ENCODE assay signal across 20 cellular contexts in genomic region chr11:115716577-115717214, GRCh38.
DNase-seq lines count a peak whose midpoint lies in the region; ATAC-seq, FAIRE-seq and TF ChIP-seq lines count a peak whose summit lies in the region.
"Had no signal": no experiment of that assay in that cellular context is flagged by ENCODE, and none has a peak within 500 bp of the region (broad histone marks: within the 10 kb centered on the region; RNA-seq: fewer than 3 reads in every experiment).

No MANE protein-coding gene starts in this region.

- 17 to 31% methylated on average over 14 to 21 of the region's 21 CpGs for WGBS in testis, 2 donors

- H3K27ac ChIP-seq in left lung (peak overlapping the region in 1 of 2 donors; percentile 42), testis (no peak overlapping the region)
- H3K27ac ChIP-seq in effector memory CD4-positive, alpha-beta T cell (ENCODE audit: insufficient read depth, low read length, poor library complexity, severe bottlenecking) = no peak overlapping the region
- H3K27ac ChIP-seq: body of pancreas, parathyroid adenoma, upper lobe of right lung had no signal

- TF ChIP-seq POLR2A in testis (IDR thresholded peaks at IDR 0.05) = no peak

- H3K9me3 ChIP-seq in left lung = no peaks in the 10 kb centered on the region
- no peaks in the 10 kb centered on the region for H3K9me3 ChIP-seq in testis
- H3K9me3 ChIP-seq in effector memory CD4-positive, alpha-beta T cell (ENCODE audit: control insufficient read depth, low read length) = no peaks in the 10 kb centered on the region
- H3K9me3 ChIP-seq: body of pancreas, upper lobe of right lung had no signal

- ATAC-seq in left lung = peak; percentile 41
- ATAC-seq: body of pancreas, upper lobe of right lung had no signal

- H3K27me3 ChIP-seq in left lung (peaks cover 0 to 7% of the 10 kb centered on the region in 2 donors), testis (no peaks in the 10 kb centered on the region)
- H3K27me3 ChIP-seq in effector memory CD4-positive, alpha-beta T cell (replicated peaks; ENCODE audit: control insufficient read depth, insufficient read depth, low read length, poor library complexity, severe bottlenecking) = no peaks in the 10 kb centered on the region
- H3K27me3 ChIP-seq: body of pancreas, hepatocyte had no signal

- H3K4me1 ChIP-seq in left lung (peaks cover 0 to 14% of the 10 kb centered on the region in 2 donors), testis (peaks cover 10% of the 10 kb centered on the region)
- H3K4me1 ChIP-seq in effector memory CD4-positive, alpha-beta T cell (ENCODE audit: control insufficient read depth, insufficient read depth, low read length, poor library complexity, severe bottlenecking) = no peaks in the 10 kb centered on the region
- H3K4me1 ChIP-seq: body of pancreas, parathyroid adenoma, upper lobe of right lung had no signal

- FAIRE-seq in GM19239 (lab: Jason Lieb, UNC) = no peak
- FAIRE-seq in D721Med (lab: Jason Lieb, UNC) = no peak

- H3K4me3 ChIP-seq in WI38 (ENCODE audit: low read depth, low read length) (peak overlapping the region; percentile 29), left lung (no peak overlapping the region), testis (peak overlapping the region; percentile 1 to 2)
- H3K4me3 ChIP-seq in effector memory CD4-positive, alpha-beta T cell (ENCODE audit: insufficient read depth, low read depth, low read length, poor library complexity, severe bottlenecking) = no peak overlapping the region
- H3K4me3 ChIP-seq: body of pancreas, hepatocyte, upper lobe of right lung had no signal

- H3K36me3 ChIP-seq in left lung (no peaks in the 10 kb centered on the region), testis (ENCODE audit: low read depth, missing control alignments) (no peaks in the 10 kb centered on the region)
- no peaks in the 10 kb centered on the region for H3K36me3 ChIP-seq in effector memory CD4-positive, alpha-beta T cell (ENCODE audit: control insufficient read depth, insufficient read depth, low read length)
- H3K36me3 ChIP-seq: upper lobe of right lung had no signal

- TF ChIP-seq CTCF in WI38 (IDR thresholded peaks at IDR 0.05; ENCODE audit: low read depth, low read length) = no peak
- no peak for TF ChIP-seq CTCF in left lung (IDR thresholded peaks at IDR 0.05)
- no peak for TF ChIP-seq CTCF in testis (IDR thresholded peaks at IDR 0.05)
- no peak for TF ChIP-seq CTCF in D721Med (IDR thresholded peaks at IDR 0.05; ENCODE audit: insufficient read depth, missing control alignments)

- intact Hi-C loops in left lung (cut with DNase I) (no loop called here), testis (cut with DNase I; ENCODE audit: low total_unique reads) (no loop called here)

- DNase-seq in NCI-H345 (lab: John Stamatoyannopoulos, UW) (peak; percentile 42), NCI-H345 treated with DMSO at 0.1 percent for 48 hours (lab: John Stamatoyannopoulos, UW; ENCODE audit: unreplicated experiment) (no peak), left lung (peak in 1 of 2 donors; percentile 52), testis (peak; percentile 42), GM19239 (ENCODE audit: insufficient read length, low spot score) (no peak), D721Med (ENCODE audit: insufficient read length, low spot score) (no peak)
- no peak for DNase-seq in effector memory CD4-positive, alpha-beta T cell
- DNase-seq: 8988T; activated CD4-positive, alpha-beta T cell treated with anti-CD3 and anti-CD28 coated beads, Interleukin-2, amount 50 U/mL, for 1 hour; activated naive CD4-positive, alpha-beta T cell treated with anti-CD3 and anti-CD28 coated beads, Interleukin-2, amount 50 U/mL, for 16 hours; activated T-cell treated with anti-CD3 and anti-CD28 coated beads for 4 hours; NCI-H1092; SHP77 treated with DMSO at 0.1 percent for 48 hours; stimulated activated CD4-positive, alpha-beta T cell treated with anti-CD3 and anti-CD28 coated beads, Interleukin-12 subunit alpha, Interleukin-12 subunit beta, amount 100 ng/mL, for 4 hours; stimulated activated naive CD4-positive, alpha-beta T cell; upper lobe of right lung had no signal

Comparison
In these comparisons a context has a peak if more than half of its experiments do, and no peak if none do; other contexts are left out.
1. DNase-seq: peak in NCI-H345 (single experiment) and testis (single experiment); none in NCI-H345 treated with DMSO at 0.1 percent for 48 hours (single experiment), GM19239 (single experiment), D721Med (single experiment) and effector memory CD4-positive, alpha-beta T cell (0 of 3).
2. H3K4me3 ChIP-seq: peak in WI38 (single experiment) and testis (2 of 2); none in left lung (0 of 2) and effector memory CD4-positive, alpha-beta T cell (single experiment).